13 cellular contexts compared by ENCODE assay signal in genomic region chr13:97189943-97190342, GRCh38.
"Had no signal": no experiment of that assay in that cellular context is flagged by ENCODE, and none has a peak within 500 bp of the region (broad histone marks: within the 10 kb centered on the region; RNA-seq: fewer than 3 reads in every experiment).

No MANE protein-coding gene starts in this region.

- DNase-seq: activated CD4-positive, alpha-beta T cell treated with anti-CD3 and anti-CD28 coated beads for 36 hours; activated CD8-positive, alpha-beta memory T cell treated with anti-CD3 and anti-CD28 coated beads, Interleukin-2, amount 50 U/mL, for 4 hours; activated CD8-positive, alpha-beta T cell treated with anti-CD3 and anti-CD28 coated beads for 36 hours; activated naive CD4-positive, alpha-beta T cell; effector CD4-positive, alpha-beta T cell; left ventricle myocardium superior; mesendoderm; occipital lobe; sigmoid colon; stimulated activated CD4-positive, alpha-beta T cell treated with anti-CD3 and anti-CD28 coated beads, Interleukin-2, amount 100 ng/mL, for 24 hours; stimulated activated naive B cell treated with anti-CD40 and anti-IgM and Interleukin-4, amounts not matched to agents 10 μg/mL and 1 μg/mL and 100 μg/mL, for 72 hours; WERI-Rb-1 had no signal

- ATAC-seq: activated CD4-positive, alpha-beta T cell treated with anti-CD3 and anti-CD28 coated beads for 36 hours; activated CD8-positive, alpha-beta T cell treated with anti-CD3 and anti-CD28 coated beads for 36 hours; gastroesophageal sphincter; left ventricle myocardium superior; stimulated activated naive B cell treated with anti-CD40 and anti-IgM and Interleukin-4, amounts not matched to agents 10 μg/mL and 1 μg/mL and 100 μg/mL, for 72 hours had no signal
